Comparison of ENCODE assay signal across 15 cellular contexts in the genomic region with DNA sequence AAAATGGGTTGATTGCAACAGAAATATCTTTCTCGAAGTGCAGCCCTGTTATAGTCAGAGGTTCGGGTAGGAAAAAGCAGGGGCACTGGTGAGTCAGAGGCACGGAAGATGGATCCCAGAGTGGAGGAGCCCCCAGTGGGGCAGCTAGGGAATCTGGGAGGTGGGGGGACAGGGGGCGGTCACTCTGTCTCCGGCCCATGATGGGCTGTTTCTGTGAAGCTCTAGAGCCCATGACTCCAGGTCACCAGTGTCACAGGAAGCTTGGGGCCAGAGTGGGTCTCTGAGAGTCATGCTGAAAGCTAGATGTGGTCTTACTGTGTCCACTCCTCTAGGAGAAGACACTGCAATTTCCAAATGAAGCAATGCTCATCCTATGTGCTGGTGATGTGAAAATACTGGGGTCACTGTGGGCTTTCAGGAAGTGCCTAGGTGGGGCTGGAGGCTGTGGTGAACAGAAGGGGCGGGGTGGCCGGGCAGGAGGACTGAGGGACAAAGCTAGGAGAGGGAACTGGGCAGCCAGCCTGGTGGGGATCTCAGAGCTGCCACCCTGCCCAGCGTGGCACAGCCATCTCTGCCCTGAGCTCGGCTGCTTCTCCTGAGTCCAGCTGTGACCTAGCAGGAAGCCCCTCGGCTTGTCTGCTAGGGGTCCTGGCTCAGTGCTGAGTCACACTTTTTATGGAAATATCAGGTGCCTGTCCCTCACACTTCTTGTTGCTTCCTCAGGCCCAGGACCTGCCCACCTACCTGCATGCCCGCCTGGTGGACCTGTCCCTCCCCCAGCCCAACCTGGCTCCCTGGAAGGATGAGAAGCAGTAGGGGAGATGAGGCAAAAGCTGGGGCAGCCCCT. TPM values are rescaled to one million over a fixed set of nuclear protein-coding genes. Genes with fewer than 3 reads are reported as not detected.
DNase-seq lines count a peak whose midpoint lies in the region; ATAC-seq and TF ChIP-seq lines count a peak whose summit lies in the region.
"Had no signal": no experiment of that assay in that cellular context is flagged by ENCODE, and none has a peak within 500 bp of the region (broad histone marks: within the 10 kb centered on the region; RNA-seq: fewer than 3 reads in every experiment).

No MANE protein-coding gene starts in this region.

- no peak overlapping the region for H3K4me3 ChIP-seq in CD8-positive, alpha-beta T cell (ENCODE audit: low read depth, low read length)
- H3K4me3 ChIP-seq: adrenal gland, SJCRH30 had no signal

- TF ChIP-seq CTCF in CD8-positive, alpha-beta T cell (IDR thresholded peaks at IDR 0.05) = no peak

- POLR2A ChIA-PET in CD8-positive, alpha-beta T cell (lab: Charles Lee) = interaction anchor here (0.7 to 1.9 kb wide), 4 partner anchors 29 to 54 kb away, joined by 3 to 9 read pairs (median 6); a partner anchor contains a TSS

- no peaks in the 10 kb centered on the region for H3K27me3 ChIP-seq in CD8-positive, alpha-beta T cell (ENCODE audit: insufficient read depth, low read length)
- H3K27me3 ChIP-seq: SJCRH30 had no signal

- peaks cover 48% of the 10 kb centered on the region for H3K4me1 Mint-ChIP-seq in CD8-positive, alpha-beta T cell (ENCODE audit: low read depth)
- peaks cover 31 to 32% of the 10 kb centered on the region in 2 donors for H3K4me1 Mint-ChIP-seq in natural killer cell treated with Interleukin-12 subunit alpha and Interleukin-12 subunit beta and Interleukin-15 and Interleukin-18, amount 100 ng/mL, for 72 hours (ENCODE audit: low read depth in 2 of 2)

- peak overlapping the region; percentile 88 for H3K27ac Mint-ChIP-seq in CD8-positive, alpha-beta T cell
- peak overlapping the region; percentile 28 to 56 for H3K27ac Mint-ChIP-seq in natural killer cell treated with Interleukin-12 subunit alpha and Interleukin-12 subunit beta and Interleukin-15 and Interleukin-18, amount 100 ng/mL, for 72 hours

- no peak for ATAC-seq in CD8-positive, alpha-beta T cell
- ATAC-seq in natural killer cell treated with Interleukin-12 subunit alpha and Interleukin-12 subunit beta and Interleukin-15 and Interleukin-18, amount 100 ng/mL, for 72 hours = peak in 1 of 2 donors; percentile 25
- ATAC-seq in HG03354 (IDR thresholded peaks at IDR 0.05; ENCODE audit: poor library complexity, severe bottlenecking, unreplicated experiment) (no peak), GM18858 (IDR thresholded peaks at IDR 0.05; ENCODE audit: unreplicated experiment) (no peak)
- ATAC-seq: left ventricle myocardium superior had no signal

- peaks cover 43% of the 10 kb centered on the region for H3K4me1 ChIP-seq in CD8-positive, alpha-beta T cell (ENCODE audit: insufficient read depth, low read length)
- H3K4me1 ChIP-seq: adrenal gland, SJCRH30 had no signal

- H3K9me3 ChIP-seq in CD8-positive, alpha-beta T cell (ENCODE audit: low read length) = no peaks in the 10 kb centered on the region
- no peaks in the 10 kb centered on the region for H3K9me3 ChIP-seq in KOPT-K1 (ENCODE audit: insufficient read depth, low read length, poor library complexity, severe bottlenecking)
- H3K9me3 ChIP-seq: adrenal gland, SJCRH30 had no signal

- H3K4me3 Mint-ChIP-seq in CD8-positive, alpha-beta T cell = peak overlapping the region; percentile 46
- no peak overlapping the region for H3K4me3 Mint-ChIP-seq in natural killer cell treated with Interleukin-12 subunit alpha and Interleukin-12 subunit beta and Interleukin-15 and Interleukin-18, amount 100 ng/mL, for 72 hours
- H3K4me3 Mint-ChIP-seq: naive B cell had no signal

- no peaks in the 10 kb centered on the region for H3K27me3 Mint-ChIP-seq in CD8-positive, alpha-beta T cell (ENCODE audit: low read depth)
- H3K27me3 Mint-ChIP-seq in natural killer cell treated with Interleukin-12 subunit alpha and Interleukin-12 subunit beta and Interleukin-15 and Interleukin-18, amount 100 ng/mL, for 72 hours = peaks cover 0 to 4% of the 10 kb centered on the region in 2 donors
- H3K27me3 Mint-ChIP-seq: naive B cell had no signal

- H3K36me3 Mint-ChIP-seq in CD8-positive, alpha-beta T cell = no peaks in the 10 kb centered on the region
- H3K36me3 Mint-ChIP-seq in natural killer cell treated with Interleukin-12 subunit alpha and Interleukin-12 subunit beta and Interleukin-15 and Interleukin-18, amount 100 ng/mL, for 72 hours = no peaks in the 10 kb centered on the region

- DNase-seq in CD8-positive, alpha-beta T cell = peak in 1 of 7 experiments; percentile 47
- peak; percentile 25 for DNase-seq in activated naive CD4-positive, alpha-beta T cell treated with anti-CD3 and anti-CD28 coated beads, Interleukin-2, amount 50 U/mL, for 16 hours
- no peak for DNase-seq in natural killer cell treated with Interleukin-12 subunit alpha and Interleukin-12 subunit beta and Interleukin-15 and Interleukin-18, amount 100 ng/mL, for 72 hours (ENCODE audit: low spot score)
- no peak for DNase-seq in NCI-H345 treated with DMSO at 0.1 percent for 48 hours (lab: John Stamatoyannopoulos, UW; ENCODE audit: unreplicated experiment)
- DNase-seq: adrenal gland, foreskin melanocyte, left ventricle myocardium superior, naive B cell, NCI-H1436, NCI-H2227 treated with DMSO at 0.1 percent for 48 hours, SJCRH30 had no signal

- no peak overlapping the region for H3K27ac ChIP-seq in CD8-positive, alpha-beta T cell (ENCODE audit: low read depth, low read length)
- peak overlapping the region; percentile 11 for H3K27ac ChIP-seq in KOPT-K1 (ENCODE audit: low read depth, low read length, poor library complexity, severe bottlenecking)
- H3K27ac ChIP-seq: adrenal gland, SJCRH30 had no signal

- H3K36me3 ChIP-seq in CD8-positive, alpha-beta T cell (ENCODE audit: insufficient read depth, low read length) = no peaks in the 10 kb centered on the region
- H3K36me3 ChIP-seq in KOPT-K1 (ENCODE audit: insufficient read depth, low read length) = no peaks in the 10 kb centered on the region
- H3K36me3 ChIP-seq: adrenal gland, SJCRH30 had no signal

- CTCF ChIA-PET in CD8-positive, alpha-beta T cell (lab: Charles Lee) = interaction anchor here (0.9 to 1.9 kb wide), 5 partner anchors 9 to 96 kb away, joined by 3 to 4 read pairs (median 3); no protein-coding TSS in a partner anchor

- no peaks in the 10 kb centered on the region for H3K9me3 Mint-ChIP-seq in CD8-positive, alpha-beta T cell
- H3K9me3 Mint-ChIP-seq in natural killer cell treated with Interleukin-12 subunit alpha and Interleukin-12 subunit beta and Interleukin-15 and Interleukin-18, amount 100 ng/mL, for 72 hours = no peaks in the 10 kb centered on the region

- intact Hi-C loops in CD8-positive, alpha-beta T cell (cut with DNase I, micrococcal nuclease) = loop anchor here in 1 of 2 experiments (1.0 to 5.0 kb wide), 6 partner anchors 29 to 257 kb away; a partner anchor contains a TSS

RNA-seq across cellular contexts. Expression of a gene that starts 54.2 kb away (rescaled TPM):
- total RNA-seq in CD8-positive, alpha-beta T cell = 10 to 100 TPM; 24.7 to 25.6 TPM
- total RNA-seq in natural killer cell treated with Interleukin-12 subunit alpha and Interleukin-12 subunit beta and Interleukin-15 and Interleukin-18, amount 100 ng/mL, for 72 hours = 100 to 1,000 TPM; 112 to 388 TPM
- total RNA-seq: LHCN-M2, SJCRH30 had no signal

Comparison
In these comparisons a context has a peak if more than half of its experiments do, and no peak if none do; other contexts are left out.
1. RNA of a gene that starts 54.2 kb away (total RNA-seq): 112 to 388 TPM in natural killer cell treated with Interleukin-12 subunit alpha and Interleukin-12 subunit beta and Interleukin-15 and Interleukin-18, amount 100 ng/mL, for 72 hours; 24.7 to 25.6 TPM in CD8-positive, alpha-beta T cell; every median in the first group is over 4 times any median in the second.